ENCODE assay signal across 29 cellular contexts in the genomic region with DNA sequence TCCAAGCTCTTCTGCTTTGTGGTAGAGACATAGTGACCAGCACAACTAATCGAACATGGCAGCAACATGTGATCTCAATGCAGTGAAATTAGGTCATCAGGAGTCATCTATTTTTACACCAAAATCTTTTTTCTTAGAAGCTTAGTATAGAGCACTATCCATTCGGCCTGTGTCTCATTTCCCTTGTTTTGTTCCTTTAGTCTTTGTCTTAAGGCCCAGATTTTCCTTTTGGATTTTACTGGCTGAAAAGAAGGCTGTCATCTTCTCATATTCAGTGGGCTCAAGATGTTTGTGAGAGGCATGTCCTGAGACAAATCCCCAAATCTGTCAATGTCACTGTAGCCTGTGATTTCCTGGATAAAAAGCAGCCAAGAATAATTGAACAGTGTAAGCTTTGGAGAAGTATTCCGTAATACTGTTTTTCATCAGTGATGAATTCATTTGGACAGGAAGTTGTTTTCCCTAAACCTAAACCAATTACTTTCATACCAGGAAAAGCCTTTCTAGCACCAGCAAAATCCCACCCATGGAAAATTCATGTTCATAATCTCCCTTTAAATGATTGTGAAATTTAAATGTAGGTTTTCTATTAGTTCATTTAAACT. TPM values are rescaled to one million over a fixed set of nuclear protein-coding genes. Genes with fewer than 3 reads are reported as not detected.
DNase-seq lines count a peak whose midpoint lies in the region; ATAC-seq, FAIRE-seq and TF ChIP-seq lines count a peak whose summit lies in the region.
"Had no signal": no experiment of that assay in that cellular context is flagged by ENCODE, and none has a peak within 500 bp of the region (broad histone marks: within the 10 kb centered on the region; RNA-seq: fewer than 3 reads in every experiment).

No MANE protein-coding gene starts in this region.

- H3K4me3 ChIP-seq in adrenal gland: no peak overlapping the region
- no peak overlapping the region for H3K4me3 ChIP-seq in fibroblast of the aortic adventitia (ENCODE audit: low read depth, low read length)
- H3K4me3 ChIP-seq: gastrocnemius medialis, HAP-1 had no signal

- ATAC-seq in GM21381 (IDR thresholded peaks at IDR 0.05; ENCODE audit: unreplicated experiment): no peak
- ATAC-seq in GM18520 (IDR thresholded peaks at IDR 0.05; ENCODE audit: unreplicated experiment): no peak
- ATAC-seq: activated CD4-positive, CD25-positive, alpha-beta regulatory T cell treated with anti-CD3 and anti-CD28 coated beads, Interleukin-2, amount 50 U/mL, for 24 hours; gastrocnemius medialis; natural killer cell had no signal

- H3K4me1 ChIP-seq in adrenal gland (replicated peaks in 1 of 2): peaks cover 7 to 11% of the 10 kb centered on the region in 2 donors
- H3K4me1 ChIP-seq: gastrocnemius medialis, HAP-1, parathyroid adenoma had no signal

- DNase-seq in H54 (ENCODE audit: insufficient read length, low spot score) (no peak), adrenal gland (no peak), fibroblast of the aortic adventitia (ENCODE audit: low read depth) (peak; percentile 42), pulmonary artery endothelial cell (ENCODE audit: low read depth, low spot score) (peak; percentile 17), NCI-H146 treated with DMSO at 0.1 percent for 48 hours (lab: John Stamatoyannopoulos, UW; ENCODE audit: unreplicated experiment) (no peak), NOMO-1 treated with DMSO at 0.1 percent for 48 hours (lab: John Stamatoyannopoulos, UW; ENCODE audit: unreplicated experiment) (no peak)
- DNase-seq: activated CD8-positive, alpha-beta memory T cell treated with anti-CD3 and anti-CD28 coated beads for 24 hours; activated naive CD4-positive, alpha-beta T cell; activated T-cell treated with anti-CD3 and anti-CD28 coated beads, Interleukin-2, amount 50 U/mL, for 24 hours; aorta; Calu3; central memory CD4-positive, alpha-beta T cell; EL; gastrocnemius medialis; hypothalamus; islet precursor cell; KG1; mammary epithelial cell; natural killer cell; NCI-H1694 treated with DMSO at 0.1 percent for 48 hours; NCI-H526 treated with DMSO at 0.1 percent for 48 hours; Right ventricle myocardium superior had no signal

- WGBS in adrenal gland, 4 donors: 24 to 46% (median 34%) methylated on average over 3 of the region's 3 CpGs

- no peaks in the 10 kb centered on the region for H3K27me3 ChIP-seq in adrenal gland
- H3K27me3 ChIP-seq: gastrocnemius medialis had no signal

- peak; percentile 36 for FAIRE-seq in H54 (lab: Jason Lieb, UNC)

- intact Hi-C loops in adrenal gland (cut with DNase I): no loop called here

- H3K9me3 ChIP-seq in adrenal gland (replicated peaks in 1 of 3): no peaks in the 10 kb centered on the region
- H3K9me3 ChIP-seq: gastrocnemius medialis, HAP-1 had no signal

- H3K36me3 ChIP-seq in adrenal gland (replicated peaks in 1 of 2): no peaks in the 10 kb centered on the region
- H3K36me3 ChIP-seq: gastrocnemius medialis, HAP-1 had no signal

- peak overlapping the region in 3 of 5 donors; percentile 41 to 43 (median 43) for H3K27ac ChIP-seq in adrenal gland
- H3K27ac ChIP-seq: C4-2B, epithelial cell of prostate, gastrocnemius medialis, parathyroid adenoma had no signal

- TF ChIP-seq POLR2A in H54 (IDR thresholded peaks at IDR 0.05; ENCODE audit: low read depth, low read length) (no peak), adrenal gland (IDR thresholded peaks at IDR 0.05) (no peak)

- no peak for TF ChIP-seq CTCF in adrenal gland (IDR thresholded peaks at IDR 0.05)
- no peak for TF ChIP-seq CTCF in fibroblast of the aortic adventitia (IDR thresholded peaks at IDR 0.05; ENCODE audit: insufficient read depth, low read length)

RNA-seq across cellular contexts. Expression of gene MAGI2, which starts 55.2 kb away (rescaled TPM):
- total RNA-seq in adrenal gland (10 to 100 TPM in 7 of 8 donors, 1 to 10 TPM in 1; 7.7 to 37.1 (median 19.1) TPM), fibroblast of the aortic adventitia (ENCODE audit: low replicate concordance) (16.1 and 25.5 TPM in 2 replicates), pulmonary artery endothelial cell (1.3 and 2.7 TPM in 2 replicates)
- polyA plus RNA-seq in adrenal gland: 1 to 10 TPM; 3.2 to 8.9 (median 7.2) TPM

Comparison
In these comparisons a context has a peak if more than half of its experiments do, and no peak if none do; other contexts are left out.
1. DNase-seq: peak in fibroblast of the aortic adventitia (single experiment) and pulmonary artery endothelial cell (single experiment); none in H54 (single experiment), adrenal gland (0 of 7), NCI-H146 treated with DMSO at 0.1 percent for 48 hours (single experiment) and NOMO-1 treated with DMSO at 0.1 percent for 48 hours (single experiment).